ENCODE assay signal across 22 cellular contexts in genomic region chr20:37369846-37370245, GRCh38. TPM values are rescaled to one million over a fixed set of nuclear protein-coding genes. Genes with fewer than 3 reads are reported as not detected.
DNase-seq lines count a peak whose midpoint lies in the region; ATAC-seq, FAIRE-seq and TF ChIP-seq lines count a peak whose summit lies in the region.
"Had no signal": no experiment of that assay in that cellular context is flagged by ENCODE, and none has a peak within 500 bp of the region (broad histone marks: within the 10 kb centered on the region; RNA-seq: fewer than 3 reads in every experiment).

No MANE protein-coding gene starts in this region.

- no peak overlapping the region for H3K4me2 ChIP-seq in mesenchymal stem cell (ENCODE audit: low read length, poor library complexity, severe bottlenecking)
- H3K4me2 ChIP-seq: A549, GM23338 had no signal

- no peak overlapping the region for H3K18ac ChIP-seq in mesenchymal stem cell (ENCODE audit: low read depth in 1 of 2, low read length in 2 of 2)

- intact Hi-C loops in sigmoid colon (cut with DNase I) = no loop called here
- intact Hi-C loops in upper lobe of right lung (cut with DNase I) = no loop called here

- POLR2A ChIA-PET in WTC11 (lab: Charles Lee) = no interaction called here

- peaks cover 0 to 32% (median 9%) of the 10 kb centered on the region in 4 donors for H3K36me3 ChIP-seq in sigmoid colon
- peaks cover 12% of the 10 kb centered on the region for H3K36me3 ChIP-seq in upper lobe of right lung
- H3K36me3 ChIP-seq in mesenchymal stem cell (ENCODE audit: control insufficient read depth in 1 of 2, insufficient read depth in 2 of 2, low read depth in 1 of 2, low read length in 2 of 2) = peaks cover 4 to 40% of the 10 kb centered on the region in 2 experiments

- no peak overlapping the region for H2BK5ac ChIP-seq in mesenchymal stem cell (ENCODE audit: low read depth, low read length, poor library complexity, severe bottlenecking)

- H3K4me1 ChIP-seq in sigmoid colon (no peaks in the 10 kb centered on the region), upper lobe of right lung (no peaks in the 10 kb centered on the region), mesenchymal stem cell (ENCODE audit: control insufficient read depth, insufficient read depth, low read depth, low read length) (peaks cover 2% of the 10 kb centered on the region)

- no peak overlapping the region for H2AK5ac ChIP-seq in mesenchymal stem cell (ENCODE audit: low read length, severe bottlenecking)

- H3K4me1 Mint-ChIP-seq in WTC11 = no peaks in the 10 kb centered on the region
- H3K4me1 Mint-ChIP-seq: CD4-positive, alpha-beta memory T cell; GM23338 had no signal

- no peak overlapping the region for H3K4me3 Mint-ChIP-seq in WTC11
- H3K4me3 Mint-ChIP-seq: CD4-positive, alpha-beta memory T cell; GM23338; HFFc6 had no signal

- H2BK120ac ChIP-seq in mesenchymal stem cell (ENCODE audit: low read depth, low read length) = no peak overlapping the region

- H3K9ac ChIP-seq in mesenchymal stem cell (ENCODE audit: low read length) = no peak overlapping the region

- ATAC-seq in WTC11 = no peak
- no peak for ATAC-seq in upper lobe of right lung
- no peak for ATAC-seq in left lobe of liver
- ATAC-seq: A549, GM23338, HCT116 had no signal

- no peak for TF ChIP-seq POLR2A in sigmoid colon (IDR thresholded peaks at IDR 0.05)
- no peak for TF ChIP-seq POLR2A in H54 (IDR thresholded peaks at IDR 0.05; ENCODE audit: low read depth, low read length)

- H2BK12ac ChIP-seq in mesenchymal stem cell (ENCODE audit: low read length in 2 of 2) = no peak overlapping the region

- no peak overlapping the region for H3K27ac ChIP-seq in coronary artery
- no peak overlapping the region for H3K27ac ChIP-seq in sigmoid colon
- no peak overlapping the region for H3K27ac ChIP-seq in upper lobe of right lung
- H3K27ac ChIP-seq in mesenchymal stem cell (ENCODE audit: low read length, poor library complexity, severe bottlenecking) = no peak overlapping the region
- H3K27ac ChIP-seq: C4-2B, HL-60 had no signal

- H3K79me1 ChIP-seq in mesenchymal stem cell (replicated peaks; ENCODE audit: low read length, poor library complexity, severe bottlenecking) = peaks cover 16% of the 10 kb centered on the region

- H2AFZ ChIP-seq in mesenchymal stem cell (ENCODE audit: low read depth, low read length) = no peak overlapping the region
- H2AFZ ChIP-seq: GM23338 had no signal

- H2BK15ac ChIP-seq in mesenchymal stem cell (ENCODE audit: low read depth, poor library complexity, severe bottlenecking) = no peak overlapping the region

- no peak for TF ChIP-seq EP300 in sigmoid colon (IDR thresholded peaks at IDR 0.05)

- peaks cover 26% of the 10 kb centered on the region for H3K36me3 Mint-ChIP-seq in WTC11

- WGBS in sigmoid colon, 2 donors = 88 to 95% methylated on average over 8 of the region's 8 CpGs
- WGBS in mesenchymal stem cell = 98% methylated on average over 7 of the region's 8 CpGs

- H3K9me3 ChIP-seq in sigmoid colon = no peaks in the 10 kb centered on the region
- H3K9me3 ChIP-seq in upper lobe of right lung = no peaks in the 10 kb centered on the region
- no peaks in the 10 kb centered on the region for H3K9me3 ChIP-seq in mesenchymal stem cell (ENCODE audit: control insufficient read depth, low read length)
- H3K9me3 ChIP-seq: A549 had no signal

- no peak for FAIRE-seq in H54 (lab: Jason Lieb, UNC)
- FAIRE-seq: A549, GM12892, GM18507 had no signal

- no peak overlapping the region for H4K91ac ChIP-seq in mesenchymal stem cell (ENCODE audit: low read length)

- H3K27me3 ChIP-seq in sigmoid colon (no peaks in the 10 kb centered on the region), upper lobe of right lung (no peaks in the 10 kb centered on the region), mesenchymal stem cell (ENCODE audit: control insufficient read depth in 1 of 2, insufficient read depth in 1 of 2, low read length in 2 of 2) (no peaks in the 10 kb centered on the region)

- CTCF ChIA-PET in WTC11 (lab: Charles Lee) = no interaction called here

- H3K27me3 Mint-ChIP-seq in WTC11 (ENCODE audit: low read depth) = no peaks in the 10 kb centered on the region
- H3K27me3 Mint-ChIP-seq: CD4-positive, alpha-beta memory T cell had no signal

- H3K4me3 ChIP-seq in coronary artery (no peak overlapping the region), sigmoid colon (no peak overlapping the region), upper lobe of right lung (no peak overlapping the region), mesenchymal stem cell (ENCODE audit: insufficient read depth in 1 of 2, low read depth in 1 of 2, low read length in 2 of 2) (no peak overlapping the region)
- H3K4me3 ChIP-seq: A549, GM23338 had no signal

- TF ChIP-seq CTCF in WTC11 (IDR thresholded peaks at IDR 0.05) (no peak), coronary artery (IDR thresholded peaks at IDR 0.05) (no peak), sigmoid colon (IDR thresholded peaks at IDR 0.05) (peak in 1 of 4 experiments; percentile 3), upper lobe of right lung (IDR thresholded peaks at IDR 0.05) (no peak)

- peak; percentile 8 for DNase-seq in WTC11 (ENCODE audit: low spot score)
- DNase-seq in coronary artery (ENCODE audit: low spot score) = peak; percentile 24
- peak; percentile 17 for DNase-seq in sigmoid colon
- DNase-seq in upper lobe of right lung = peak; percentile 20
- no peak for DNase-seq in left lobe of liver (ENCODE audit: low spot score)
- DNase-seq in mesenchymal stem cell = no peak
- DNase-seq in H54 (ENCODE audit: insufficient read length, low spot score) = no peak
- DNase-seq: AML-193; CD4-positive, alpha-beta memory T cell; DMS153; DMS79; GDM1; H7; HFFc6; IMR-90 had no signal

- H3K4ac ChIP-seq in mesenchymal stem cell (ENCODE audit: low read depth in 1 of 2, low read length in 2 of 2) = no peak overlapping the region

- no peak overlapping the region for H3K27ac Mint-ChIP-seq in WTC11
- H3K27ac Mint-ChIP-seq: CD4-positive, alpha-beta memory T cell; GM23338 had no signal

- H3K23ac ChIP-seq in mesenchymal stem cell (ENCODE audit: low read length in 2 of 2) = no peak overlapping the region

- peaks cover 5% of the 10 kb centered on the region for H3K9me3 Mint-ChIP-seq in WTC11
- H3K9me3 Mint-ChIP-seq: CD4-positive, alpha-beta memory T cell; HFFc6 had no signal

- no peak overlapping the region for H4K8ac ChIP-seq in mesenchymal stem cell (ENCODE audit: low read length)

- no peak overlapping the region for H3K14ac ChIP-seq in mesenchymal stem cell (ENCODE audit: low read length in 2 of 2)

TF ChIP-seq in WTC11, 78 proteins besides CTCF, POLR2A, EP300 and RAD21 (continues in another document):
- TF ChIP-seq ELF4 (CRISPR knock-in tag; IDR thresholded peaks at IDR 0.05; ENCODE audit: low read depth) = no peak
- TF ChIP-seq USF2 (CRISPR knock-in tag; IDR thresholded peaks at IDR 0.05) = no peak
- no peak for TF ChIP-seq USF1 (CRISPR knock-in tag; IDR thresholded peaks at IDR 0.05)
- no peak for TF ChIP-seq RORB (CRISPR knock-in tag; IDR thresholded peaks at IDR 0.05)
- no peak for TF ChIP-seq OVOL2 (CRISPR knock-in tag; IDR thresholded peaks at IDR 0.05; ENCODE audit: borderline replicate concordance)
- TF ChIP-seq ERG (CRISPR knock-in tag; IDR thresholded peaks at IDR 0.05) = no peak
- no peak for TF ChIP-seq FOXK1 (CRISPR knock-in tag; IDR thresholded peaks at IDR 0.05)
- TF ChIP-seq ZNF512 (CRISPR knock-in tag; IDR thresholded peaks at IDR 0.05; ENCODE audit: borderline replicate concordance) = no peak
- no peak for TF ChIP-seq GTF2I (CRISPR knock-in tag; conservative IDR thresholded peaks at IDR 0.05)
- TF ChIP-seq MYBL2 (CRISPR knock-in tag; IDR thresholded peaks at IDR 0.05) = no peak
- TF ChIP-seq HMGA2 (CRISPR knock-in tag; IDR thresholded peaks at IDR 0.05) = no peak
- TF ChIP-seq MXD4 (CRISPR knock-in tag; IDR thresholded peaks at IDR 0.05; ENCODE audit: borderline replicate concordance) = no peak

RNA-seq across cellular contexts. Expression of gene SRC, which starts 23.9 kb away (rescaled TPM):
- total RNA-seq in WTC11 (2021) = 27.4 to 33.3 TPM (median 30.4 TPM) in 3 replicates
- 10 to 100 TPM; 28.1 to 52.3 (median 40.0) TPM for total RNA-seq in sigmoid colon
- polyA plus RNA-seq in sigmoid colon = 10 to 100 TPM; 64.3 to 91.8 (median 79.1) TPM
- 64.0 TPM for total RNA-seq in upper lobe of right lung
- 9.6 TPM for total RNA-seq in left lobe of liver
- 9.6 TPM for polyA plus RNA-seq in mesenchymal stem cell (2013, experiment 1 of 2)
- polyA plus RNA-seq in mesenchymal stem cell (2013, experiment 2 of 2) = 8.0 TPM

Comparison
In these comparisons a context has a peak if more than half of its experiments do, and no peak if none do; other contexts are left out.
1. DNase-seq: peak in WTC11 (single experiment), coronary artery (single experiment), sigmoid colon (single experiment) and upper lobe of right lung (single experiment); none in left lobe of liver (single experiment), mesenchymal stem cell (single experiment) and H54 (single experiment).